10 cellular contexts compared by ENCODE assay signal in genomic region chr3:52143616-52144015, GRCh38. TPM values are rescaled to one million over a fixed set of nuclear protein-coding genes. Genes with fewer than 3 reads are reported as not detected.
DNase-seq lines count a peak whose midpoint lies in the region; ATAC-seq and TF ChIP-seq lines count a peak whose summit lies in the region.
"Had no signal": no experiment of that assay in that cellular context is flagged by ENCODE, and none has a peak within 500 bp of the region (broad histone marks: within the 10 kb centered on the region; RNA-seq: fewer than 3 reads in every experiment).

No MANE protein-coding gene starts in this region.

- H3F3A ChIP-seq in neural cell (ENCODE audit: insufficient read depth, low read length, poor library complexity, severe bottlenecking), result no peaks in the 10 kb centered on the region

- peak overlapping the region; percentile 58 for H3K9ac ChIP-seq in neural cell (ENCODE audit: low read length)

- H3K4me2 ChIP-seq in neural cell (ENCODE audit: low read length), result no peak overlapping the region
- H3K4me2 ChIP-seq: A549 had no signal

- peak overlapping the region; percentile 50 for H3K27ac ChIP-seq in neural cell (ENCODE audit: low read length)
- H3K27ac ChIP-seq: A549 had no signal

- H4K20me1 ChIP-seq in neural cell (ENCODE audit: insufficient read depth), result no peaks in the 10 kb centered on the region

- H3K4me1 Mint-ChIP-seq in brain, result peaks cover 11% of the 10 kb centered on the region

- ATAC-seq in left ventricle myocardium superior (no peak), left cardiac atrium (no peak), HG02981 (IDR thresholded peaks at IDR 0.05; ENCODE audit: unreplicated experiment) (no peak)

- H3K36me3 ChIP-seq in neural cell (ENCODE audit: insufficient read depth, low read length), result no peaks in the 10 kb centered on the region

- DNase-seq in left ventricle myocardium superior, result peak; percentile 11
- DNase-seq in left cardiac atrium, result no peak
- DNase-seq in NOMO-1 treated with dmso at 0.1 percent for 144 hours (lab: John Stamatoyannopoulos, UW; ENCODE audit: unreplicated experiment), result no peak
- DNase-seq in stimulated activated CD4-positive, alpha-beta T cell treated with anti-CD3 and anti-CD28 coated beads, Interleukin-1b, Interleukin-23, amount 100 ng/mL, for 48 hours, result no peak
- DNase-seq: NCI-H1417 treated with DMSO at 0.1 percent for 48 hours had no signal

- peak overlapping the region; percentile 71 for H2AFZ ChIP-seq in neural cell (ENCODE audit: low read depth, low read length)

- TF ChIP-seq EP300 in neural cell (conservative IDR thresholded peaks at IDR 0.05; ENCODE audit: poor library complexity, severe bottlenecking), result no peak

- H3K79me2 ChIP-seq in neural cell (replicated peaks; ENCODE audit: insufficient read depth, low read length), result no peaks in the 10 kb centered on the region

- H3K27ac Mint-ChIP-seq in brain, result peak overlapping the region in 3 of 5 experiments; percentile 91 to 99 (median 93)

- no peak for TF ChIP-seq RAD21 in neural cell (conservative IDR thresholded peaks at IDR 0.05)

- H3K36me3 Mint-ChIP-seq in brain, result no peaks in the 10 kb centered on the region

- H3K27me3 ChIP-seq in neural cell (ENCODE audit: insufficient read depth, low read depth, low read length), result no peaks in the 10 kb centered on the region

- no peak for TF ChIP-seq CTCF in brain (conservative IDR thresholded peaks at IDR 0.05)
- TF ChIP-seq CTCF in neural cell (IDR thresholded peaks at IDR 0.05; ENCODE audit: poor library complexity, severe bottlenecking), result no peak

- intact Hi-C loops in left ventricle myocardium superior (cut with micrococcal nuclease), result loop anchor here (2.0 kb wide), 1 partner anchor 139 kb away; no protein-coding TSS in a partner anchor
- intact Hi-C loops in left cardiac atrium (cut with DNase I), result loop anchor here (1.0 to 2.0 kb wide), 2 partner anchors 142 to 143 kb away; no protein-coding TSS in a partner anchor

- no peaks in the 10 kb centered on the region for H3K9me2 ChIP-seq in neural cell (ENCODE audit: insufficient read depth, low read length)

- H3K9me3 Mint-ChIP-seq in brain, result peaks cover 0 to 4% (median 0%) of the 10 kb centered on the region in 5 experiments
- H3K9me3 Mint-ChIP-seq: H9 had no signal

- H3K4me3 Mint-ChIP-seq in brain, result no peak overlapping the region

- no peaks in the 10 kb centered on the region for H3K9me3 ChIP-seq in neural cell (ENCODE audit: low read length)
- H3K9me3 ChIP-seq: A549 had no signal

- no peak overlapping the region for H3K4me3 ChIP-seq in neural cell (ENCODE audit: low read length)
- H3K4me3 ChIP-seq: A549 had no signal

- H3K27me3 Mint-ChIP-seq in brain, result no peaks in the 10 kb centered on the region

TF ChIP-seq in neural cell, 6 proteins besides CTCF, POLR2A, EP300 and RAD21:
- no peak for TF ChIP-seq POLR2AphosphoS5 (IDR thresholded peaks at IDR 0.05)
- no peak for TF ChIP-seq SMC3 (conservative IDR thresholded peaks at IDR 0.05; ENCODE audit: poor library complexity)
- no peak for TF ChIP-seq TAF1 (IDR thresholded peaks at IDR 0.05; ENCODE audit: low read depth)
- no peak for TF ChIP-seq EZH2 (IDR thresholded peaks at IDR 0.05; ENCODE audit: borderline replicate concordance, insufficient read depth, low read length, poor library complexity, severe bottlenecking)
- TF ChIP-seq REST (IDR thresholded peaks at IDR 0.05; ENCODE audit: borderline replicate concordance), result no peak
- TF ChIP-seq MXI1 (conservative IDR thresholded peaks at IDR 0.05; ENCODE audit: poor library complexity, severe bottlenecking), result no peak
TF ChIP-seq in neural cell: peak in this region for 0.

RNA-seq across cellular contexts. Expression of gene POC1A, which starts 10.6 kb away (rescaled TPM):
- total RNA-seq in left ventricle myocardium superior (1.5 TPM), left cardiac atrium (1 to 10 TPM; 1.9 to 2.4 TPM)
- polyA plus RNA-seq in brain (ENCODE audit: insufficient read depth, low read depth, low replicate concordance) (18.8 TPM), neural cell (0.96 and 1.3 TPM in 2 replicates)
- polyA minus RNA-seq in neural cell, result 0.73 and 1.0 TPM in 2 replicates

RNA-seq across cellular contexts. Expression of gene ALAS1, which starts 54.3 kb away (rescaled TPM):
- total RNA-seq in left ventricle myocardium superior (166 TPM), left cardiac atrium (100 to 1,000 TPM; 133 to 147 TPM)
- polyA plus RNA-seq in brain (ENCODE audit: insufficient read depth, low read depth, low replicate concordance) (54.8 TPM), neural cell (66.0 and 66.7 TPM in 2 replicates)
- polyA minus RNA-seq in neural cell, result 64.7 and 72.1 TPM in 2 replicates
